Comparison of ENCODE assay signal across 1 cellular context in genomic region chr16:72910875-72911274, GRCh38.
TF ChIP-seq lines count a peak whose summit lies in the region.

No MANE protein-coding gene starts in this region.

TF ChIP-seq in GM23338, 12 proteins besides CTCF, POLR2A, EP300 and RAD21 (continued from another document):
- TF ChIP-seq ZNF462 (CRISPR knock-in tag; IDR thresholded peaks at IDR 0.05) (no peak), EZH2phosphoT487 (IDR thresholded peaks at IDR 0.05; ENCODE audit: unreplicated experiment) (no peak), EZH2 (IDR thresholded peaks at IDR 0.05; ENCODE audit: low read depth, unreplicated experiment) (no peak), ZNF114 (CRISPR knock-in tag; IDR thresholded peaks at IDR 0.05) (no peak), POLR2AphosphoS5 (IDR thresholded peaks at IDR 0.05; ENCODE audit: low read depth) (no peak), STAT1 (IDR thresholded peaks at IDR 0.05; ENCODE audit: unreplicated experiment) (no peak), JUNB (IDR thresholded peaks at IDR 0.05; ENCODE audit: unreplicated experiment) (no peak), CREB1 (CRISPR knock-in tag; IDR thresholded peaks at IDR 0.05; ENCODE audit: low read depth) (no peak), REST (IDR thresholded peaks at IDR 0.05; ENCODE audit: unreplicated experiment) (no peak)
